In the genomic region with DNA sequence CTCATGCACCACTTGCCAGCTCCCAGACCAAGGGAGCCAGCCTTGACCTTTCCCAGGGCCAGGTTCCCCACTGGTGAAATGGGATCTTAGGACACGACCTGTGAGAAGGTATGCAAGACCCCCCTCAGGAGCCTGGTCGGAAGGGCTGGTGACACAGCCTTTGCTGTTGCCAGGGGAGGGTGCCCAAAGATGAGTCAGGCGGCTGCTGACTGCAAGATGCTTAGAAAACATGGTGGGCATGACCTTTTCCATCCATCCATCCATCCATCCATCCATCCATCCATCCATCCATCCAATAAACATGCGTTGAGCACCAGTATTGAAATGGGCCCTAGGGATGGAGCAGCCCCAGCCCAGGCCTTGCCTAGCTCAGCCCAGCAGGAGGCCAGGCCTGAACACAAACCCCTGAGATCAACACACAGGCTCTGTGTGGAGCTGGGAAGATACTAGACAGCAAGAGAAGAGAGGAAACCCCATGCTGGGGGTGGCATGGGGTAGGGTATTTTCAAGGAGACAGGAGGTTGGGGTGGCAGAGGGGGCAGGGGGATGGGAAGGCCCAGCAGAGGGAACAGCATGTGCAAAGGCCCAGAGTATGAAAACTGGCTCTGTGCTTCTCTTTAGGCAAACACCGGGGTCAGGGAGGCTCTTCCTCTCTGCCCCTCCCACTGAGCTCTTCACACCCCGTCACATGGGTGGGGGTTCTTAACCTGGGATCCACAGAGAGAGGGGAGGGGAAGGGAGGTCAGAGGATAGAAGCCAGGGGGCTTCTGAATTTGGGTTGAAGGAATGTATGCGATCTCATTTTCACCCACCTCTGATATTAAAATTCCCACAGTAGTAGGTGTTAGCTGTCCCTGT, we compare ENCODE assay signal across 1 cellular context.
TF ChIP-seq lines count a peak whose summit lies in the region.

No MANE protein-coding gene starts in this region.

TF ChIP-seq in HEK293, 187 proteins besides CTCF, POLR2A, EP300 and RAD21 (continued from another document):
- TF ChIP-seq ZIC2 (tag by site-specific recombination; IDR thresholded peaks at IDR 0.05) (peak; percentile 49), ZNF221 (tag by site-specific recombination; IDR thresholded peaks at IDR 0.05; ENCODE audit: borderline replicate concordance) (no peak), ZBTB26 (tag by site-specific recombination; optimal IDR thresholded peaks at IDR 0.05) (no peak), ZNF341 (tag by site-specific recombination; IDR thresholded peaks at IDR 0.05; ENCODE audit: low read depth) (peak; percentile 80), ZNF366 (tag by site-specific recombination; conservative IDR thresholded peaks at IDR 0.05) (peak; percentile 89), ZNF521 (tag by site-specific recombination; IDR thresholded peaks at IDR 0.05) (no peak), ZNF777 (tag by site-specific recombination; IDR thresholded peaks at IDR 0.05; ENCODE audit: borderline replicate concordance) (no peak), ZBTB48 (tag by site-specific recombination; IDR thresholded peaks at IDR 0.05) (no peak), TSHZ1 (tag by site-specific recombination; IDR thresholded peaks at IDR 0.05; ENCODE audit: borderline replicate concordance) (no peak), ZBTB49 (tag by site-specific recombination; IDR thresholded peaks at IDR 0.05; ENCODE audit: low read depth) (no peak), ZNF623 (tag by site-specific recombination; IDR thresholded peaks at IDR 0.05) (peak; percentile 92), PRDM4 (tag by site-specific recombination; IDR thresholded peaks at IDR 0.05) (no peak), SP3 (tag by site-specific recombination; IDR thresholded peaks at IDR 0.05) (0 out of 2 replicates have a peak, but pooled peaks have one; percentile 10), ZNF600 (tag by site-specific recombination; IDR thresholded peaks at IDR 0.05) (no peak)
- TF ChIP-seq, protein P1, sequence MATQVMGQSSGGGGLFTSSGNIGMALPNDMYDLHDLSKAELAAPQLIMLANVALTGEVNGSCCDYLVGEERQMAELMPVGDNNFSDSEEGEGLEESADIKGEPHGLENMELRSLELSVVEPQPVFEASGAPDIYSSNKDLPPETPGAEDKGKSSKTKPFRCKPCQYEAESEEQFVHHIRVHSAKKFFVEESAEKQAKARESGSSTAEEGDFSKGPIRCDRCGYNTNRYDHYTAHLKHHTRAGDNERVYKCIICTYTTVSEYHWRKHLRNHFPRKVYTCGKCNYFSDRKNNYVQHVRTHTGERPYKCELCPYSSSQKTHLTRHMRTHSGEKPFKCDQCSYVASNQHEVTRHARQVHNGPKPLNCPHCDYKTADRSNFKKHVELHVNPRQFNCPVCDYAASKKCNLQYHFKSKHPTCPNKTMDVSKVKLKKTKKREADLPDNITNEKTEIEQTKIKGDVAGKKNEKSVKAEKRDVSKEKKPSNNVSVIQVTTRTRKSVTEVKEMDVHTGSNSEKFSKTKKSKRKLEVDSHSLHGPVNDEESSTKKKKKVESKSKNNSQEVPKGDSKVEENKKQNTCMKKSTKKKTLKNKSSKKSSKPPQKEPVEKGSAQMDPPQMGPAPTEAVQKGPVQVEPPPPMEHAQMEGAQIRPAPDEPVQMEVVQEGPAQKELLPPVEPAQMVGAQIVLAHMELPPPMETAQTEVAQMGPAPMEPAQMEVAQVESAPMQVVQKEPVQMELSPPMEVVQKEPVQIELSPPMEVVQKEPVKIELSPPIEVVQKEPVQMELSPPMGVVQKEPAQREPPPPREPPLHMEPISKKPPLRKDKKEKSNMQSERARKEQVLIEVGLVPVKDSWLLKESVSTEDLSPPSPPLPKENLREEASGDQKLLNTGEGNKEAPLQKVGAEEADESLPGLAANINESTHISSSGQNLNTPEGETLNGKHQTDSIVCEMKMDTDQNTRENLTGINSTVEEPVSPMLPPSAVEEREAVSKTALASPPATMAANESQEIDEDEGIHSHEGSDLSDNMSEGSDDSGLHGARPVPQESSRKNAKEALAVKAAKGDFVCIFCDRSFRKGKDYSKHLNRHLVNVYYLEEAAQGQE (tag by site-specific recombination; IDR thresholded peaks at IDR 0.05), result no peak
- TF ChIP-seq, protein P2, sequence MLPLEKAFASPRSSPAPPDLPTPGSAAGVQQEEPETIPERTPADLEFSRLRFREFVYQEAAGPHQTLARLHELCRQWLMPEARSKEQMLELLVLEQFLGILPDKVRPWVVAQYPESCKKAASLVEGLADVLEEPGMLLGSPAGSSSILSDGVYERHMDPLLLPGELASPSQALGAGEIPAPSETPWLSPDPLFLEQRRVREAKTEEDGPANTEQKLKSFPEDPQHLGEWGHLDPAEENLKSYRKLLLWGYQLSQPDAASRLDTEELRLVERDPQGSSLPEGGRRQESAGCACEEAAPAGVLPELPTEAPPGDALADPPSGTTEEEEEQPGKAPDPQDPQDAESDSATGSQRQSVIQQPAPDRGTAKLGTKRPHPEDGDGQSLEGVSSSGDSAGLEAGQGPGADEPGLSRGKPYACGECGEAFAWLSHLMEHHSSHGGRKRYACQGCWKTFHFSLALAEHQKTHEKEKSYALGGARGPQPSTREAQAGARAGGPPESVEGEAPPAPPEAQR (tag by site-specific recombination; IDR thresholded peaks at IDR 0.05), result no peak
